Comparison of ENCODE assay signal across 15 cellular contexts in the genomic region with DNA sequence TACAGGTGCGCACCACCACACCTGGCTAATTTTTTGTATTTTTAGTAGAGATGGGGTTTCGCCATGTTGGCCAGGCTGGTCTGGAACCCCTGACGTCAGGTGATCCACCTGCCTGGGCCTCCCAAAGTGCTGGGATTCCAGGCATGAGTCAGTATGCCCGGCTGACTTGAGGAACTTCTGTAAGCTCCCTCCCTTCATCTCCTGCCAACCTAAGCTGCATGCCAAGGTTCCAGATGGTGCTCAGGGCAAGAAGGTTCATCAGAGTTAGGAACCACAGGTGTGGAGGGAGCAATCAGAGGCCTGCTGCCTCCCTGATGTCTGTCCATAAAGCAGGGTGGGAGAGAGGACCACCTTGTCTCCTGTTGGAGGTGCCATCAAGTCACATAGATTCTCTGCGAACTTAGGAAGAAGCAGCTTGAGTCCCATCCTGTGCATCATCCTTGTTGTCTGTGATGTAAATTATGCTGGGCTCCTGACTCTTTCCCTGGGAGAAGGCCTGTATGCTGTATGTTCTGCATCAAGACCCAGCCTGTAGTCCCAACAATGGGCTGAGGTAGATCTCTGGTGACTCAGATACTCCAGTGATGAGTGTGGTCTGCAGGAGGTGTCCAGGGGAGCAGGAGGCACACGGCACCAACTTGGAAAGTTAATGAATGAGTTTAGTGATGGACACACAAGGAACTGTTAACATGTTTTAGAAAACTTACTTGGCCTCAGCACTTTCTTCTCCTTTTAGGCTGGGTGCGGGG. TPM values are rescaled to one million over a fixed set of nuclear protein-coding genes. Genes with fewer than 3 reads are reported as not detected.
"Had no signal": no experiment of that assay in that cellular context is flagged by ENCODE, and none has a peak within 500 bp of the region (broad histone marks: within the 10 kb centered on the region; RNA-seq: fewer than 3 reads in every experiment).

No MANE protein-coding gene starts in this region.

- DNase-seq: activated CD4-positive, alpha-beta T cell treated with anti-CD3 and anti-CD28 coated beads, Interleukin-2, amount 50 U/mL, for 4 hours; activated CD4-positive, CD25-positive, alpha-beta regulatory T cell treated with anti-CD3 and anti-CD28 coated beads, Interleukin-2, amount 50 U/mL, for 72 hours; activated naive CD4-positive, alpha-beta T cell treated with anti-CD3 and anti-CD28 coated beads, Interleukin-2, amount 10 ng/mL, durations not matched to agents 7 days and 5 days; effector CD4-positive, alpha-beta T cell; left lung; mucosa of descending colon; naive thymus-derived CD4-positive, alpha-beta T cell; stimulated activated CD4-positive, alpha-beta T cell treated with anti-CD3 and anti-CD28 coated beads, Interleukin-1b, Interleukin-23, amount 100 ng/mL, for 48 hours; SW 1271 had no signal

- H3K4me3 ChIP-seq: coronary artery, gastroesophageal sphincter, left lung, mucosa of descending colon, pancreas, thoracic aorta had no signal

- H3K4me1 Mint-ChIP-seq: activated naive CD4-positive, alpha-beta T cell treated with anti-CD3 and anti-CD28 coated beads, Interleukin-2, amount 10 ng/mL, durations not matched to agents 7 days and 5 days; naive thymus-derived CD4-positive, alpha-beta T cell had no signal

- H3K27ac ChIP-seq: coronary artery, gastroesophageal sphincter, left lung, pancreas, thoracic aorta had no signal

- FAIRE-seq: islet of Langerhans, pancreas had no signal

- ATAC-seq: gastroesophageal sphincter; left lung; mucosa of descending colon; naive thymus-derived CD4-positive, alpha-beta T cell; pancreas had no signal

- H3K36me3 ChIP-seq: gastroesophageal sphincter, left lung, pancreas, thoracic aorta had no signal

- H3K27me3 ChIP-seq: gastroesophageal sphincter, left lung, pancreas had no signal

- H3K36me3 Mint-ChIP-seq: activated naive CD4-positive, alpha-beta T cell treated with anti-CD3 and anti-CD28 coated beads, Interleukin-2, amount 10 ng/mL, durations not matched to agents 7 days and 5 days; naive thymus-derived CD4-positive, alpha-beta T cell had no signal

- H3K9me3 Mint-ChIP-seq: activated naive CD4-positive, alpha-beta T cell treated with anti-CD3 and anti-CD28 coated beads, Interleukin-2, amount 10 ng/mL, durations not matched to agents 7 days and 5 days; activated T-helper 2 cell treated with anti-CD3 and anti-CD28 coated beads, Interferon-gamma antibody, Interleukin-2, Interleukin-4, amounts not matched to agents 10 μg/mL and 5 μg/mL and 100 μg/mL, durations not matched to agents 14 hours and 24 hours and 36 hours; naive thymus-derived CD4-positive, alpha-beta T cell had no signal

- H3K9me3 ChIP-seq: gastroesophageal sphincter, left lung, mucosa of descending colon, pancreas, thoracic aorta had no signal

- H3K27ac Mint-ChIP-seq: activated naive CD4-positive, alpha-beta T cell treated with anti-CD3 and anti-CD28 coated beads, Interleukin-2, amount 10 ng/mL, durations not matched to agents 7 days and 5 days; activated T-helper 2 cell treated with anti-CD3 and anti-CD28 coated beads, Interferon-gamma antibody, Interleukin-2, Interleukin-4, amounts not matched to agents 10 μg/mL and 5 μg/mL and 100 μg/mL, durations not matched to agents 14 hours and 24 hours and 36 hours; naive thymus-derived CD4-positive, alpha-beta T cell had no signal

- H3K4me3 Mint-ChIP-seq: activated naive CD4-positive, alpha-beta T cell treated with anti-CD3 and anti-CD28 coated beads, Interleukin-2, amount 10 ng/mL, durations not matched to agents 7 days and 5 days; naive thymus-derived CD4-positive, alpha-beta T cell had no signal

RNA-seq across cellular contexts. Expression of a gene that starts 53.1 kb away (rescaled TPM):
- total RNA-seq: activated T-helper 2 cell treated with anti-CD3 and anti-CD28 coated beads, Interferon-gamma antibody, Interleukin-2, Interleukin-4, amounts not matched to agents 10 μg/mL and 5 μg/mL and 100 μg/mL, durations not matched to agents 14 hours and 24 hours and 36 hours had no signal
